ENCODE assay signal across 8 cellular contexts in the genomic region with DNA sequence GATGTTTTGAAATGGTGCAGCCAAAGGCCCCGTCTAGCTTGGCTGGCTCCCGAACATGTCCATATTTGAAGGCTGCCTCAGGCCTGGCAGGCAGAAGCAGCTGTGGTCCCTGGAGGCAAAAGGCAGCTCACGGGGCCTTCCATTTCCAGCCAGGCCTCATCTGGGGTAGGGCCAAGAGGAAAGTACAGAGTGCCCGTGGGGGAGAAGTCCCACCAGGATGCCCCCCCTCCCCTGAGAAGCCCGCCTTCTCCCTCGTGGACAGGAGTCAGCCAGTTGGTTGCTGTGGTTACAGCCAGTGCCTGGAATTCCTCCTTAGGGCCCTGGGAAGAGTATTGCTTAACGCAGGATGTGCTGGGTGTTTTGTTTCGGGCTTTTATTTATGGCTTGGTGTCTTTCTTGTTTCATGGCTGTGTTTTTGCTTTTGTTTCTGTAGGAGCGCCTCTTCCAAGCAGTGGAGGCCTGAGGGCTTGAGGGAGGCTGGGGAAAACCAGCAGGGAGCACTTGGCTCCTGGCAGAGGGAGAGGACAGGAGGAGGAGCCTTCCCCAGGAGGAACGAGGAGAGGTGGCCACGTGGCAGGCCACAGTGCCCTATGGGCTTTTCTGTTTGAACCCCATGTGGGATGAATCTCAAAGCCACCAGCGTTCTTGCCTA. TPM values are rescaled to one million over a fixed set of nuclear protein-coding genes. Genes with fewer than 3 reads are reported as not detected.
DNase-seq lines count a peak whose midpoint lies in the region; ATAC-seq and TF ChIP-seq lines count a peak whose summit lies in the region.

No MANE protein-coding gene starts in this region.

- peaks cover 27% of the 10 kb centered on the region for H3K36me3 Mint-ChIP-seq in nephron (ENCODE audit: low read depth)

- TF ChIP-seq CTCF in AG04450 (IDR thresholded peaks at IDR 0.05; ENCODE audit: low read depth, low read length) = no peak
- no peak for TF ChIP-seq CTCF in fibroblast of pulmonary artery (IDR thresholded peaks at IDR 0.05; ENCODE audit: low read length, missing control alignments)
- TF ChIP-seq CTCF in nephron (IDR thresholded peaks at IDR 0.05; ENCODE audit: unreplicated experiment in 3 of 3) = no peak

- peaks cover 8% of the 10 kb centered on the region; the same call in 1 of the 2 replicates for H3K9me3 ChIP-seq in AG04450 (ENCODE audit: control insufficient read depth, insufficient read depth, low read length)

- no peak for TF ChIP-seq POLR2A in GM18505 (IDR thresholded peaks at IDR 0.05; ENCODE audit: borderline replicate concordance, extremely low read depth, insufficient read depth, insufficient read length)

- peak overlapping the region; percentile 34 to 57 (median 47) for H3K4me3 Mint-ChIP-seq in nephron

- POLR2A ChIA-PET in AG04450 (lab: Yijun Ruan, JAX) = interaction anchor here (0.8 to 1.0 kb wide), 2 partner anchors 45 to 151 kb away, joined by 3 read pairs; partner anchors contain the start of gene CHST3

- no peaks in the 10 kb centered on the region for H3K9me3 Mint-ChIP-seq in nephron

- no peaks in the 10 kb centered on the region for H3K27me3 ChIP-seq in AG04450 (ENCODE audit: control insufficient read depth, insufficient read depth, low read length)

- DNase-seq in AG04450 (ENCODE audit: low read depth, low spot score) = peak; percentile 85
- peak; percentile 97 for DNase-seq in RPMI7951 (ENCODE audit: low read depth)
- DNase-seq in fibroblast of pulmonary artery (ENCODE audit: low read depth) = peak; percentile 99
- no peak for DNase-seq in cerebellar cortex (ENCODE audit: low spot score)
- no peak for DNase-seq in NCI-H510A (lab: John Stamatoyannopoulos, UW)

- peaks cover 68% of the 10 kb centered on the region for H3K4me1 Mint-ChIP-seq in nephron

- peak overlapping the region; percentile 25; the same call in 1 of the 2 replicates for H3K4me3 ChIP-seq in AG04450 (ENCODE audit: low read depth, low read length)
- H3K4me3 ChIP-seq in fibroblast of pulmonary artery (replicated peaks; ENCODE audit: low read depth, low read length) = peak overlapping the region; percentile 6

- no peaks in the 10 kb centered on the region for H3K27me3 Mint-ChIP-seq in nephron (ENCODE audit: low read depth)

- H3K27ac ChIP-seq in AG04450 (ENCODE audit: low read depth, low read length) = peak overlapping the region; percentile 99

- CTCF ChIA-PET in AG04450 (lab: Charles Lee) = interaction anchor here (0.5 to 3.5 kb wide), 5 partner anchors 21 to 113 kb away, joined by 3 to 18 read pairs (median 3); no protein-coding TSS in a partner anchor

- no peak for ATAC-seq in HG03442 (IDR thresholded peaks at IDR 0.05; ENCODE audit: unreplicated experiment)
- ATAC-seq in GM18505 (IDR thresholded peaks at IDR 0.05; ENCODE audit: unreplicated experiment) = no peak

- H3K27ac Mint-ChIP-seq in nephron = peak overlapping the region; percentile 99 to 100 (median 99)

RNA-seq across cellular contexts. Expression of gene CHST3, which starts 45.4 kb away (rescaled TPM):
- polyA plus RNA-seq in AG04450 (2011; rRNA removed) = 4.6 and 5.0 TPM in 2 replicates
- polyA minus RNA-seq in AG04450 (2011; rRNA and poly(A)+ RNA removed) = 8.5 and 8.9 TPM in 2 replicates
- 9.4 and 14.5 TPM in 2 replicates for total RNA-seq in RPMI7951 (2014; rRNA removed; shearing (Covaris generic))

Comparison
In these comparisons a context has a peak if more than half of its experiments do, and no peak if none do; other contexts are left out.
1. DNase-seq: peak in AG04450 (single experiment), RPMI7951 (single experiment) and fibroblast of pulmonary artery (single experiment); none in cerebellar cortex (single experiment) and NCI-H510A (single experiment).